In the genomic region with DNA sequence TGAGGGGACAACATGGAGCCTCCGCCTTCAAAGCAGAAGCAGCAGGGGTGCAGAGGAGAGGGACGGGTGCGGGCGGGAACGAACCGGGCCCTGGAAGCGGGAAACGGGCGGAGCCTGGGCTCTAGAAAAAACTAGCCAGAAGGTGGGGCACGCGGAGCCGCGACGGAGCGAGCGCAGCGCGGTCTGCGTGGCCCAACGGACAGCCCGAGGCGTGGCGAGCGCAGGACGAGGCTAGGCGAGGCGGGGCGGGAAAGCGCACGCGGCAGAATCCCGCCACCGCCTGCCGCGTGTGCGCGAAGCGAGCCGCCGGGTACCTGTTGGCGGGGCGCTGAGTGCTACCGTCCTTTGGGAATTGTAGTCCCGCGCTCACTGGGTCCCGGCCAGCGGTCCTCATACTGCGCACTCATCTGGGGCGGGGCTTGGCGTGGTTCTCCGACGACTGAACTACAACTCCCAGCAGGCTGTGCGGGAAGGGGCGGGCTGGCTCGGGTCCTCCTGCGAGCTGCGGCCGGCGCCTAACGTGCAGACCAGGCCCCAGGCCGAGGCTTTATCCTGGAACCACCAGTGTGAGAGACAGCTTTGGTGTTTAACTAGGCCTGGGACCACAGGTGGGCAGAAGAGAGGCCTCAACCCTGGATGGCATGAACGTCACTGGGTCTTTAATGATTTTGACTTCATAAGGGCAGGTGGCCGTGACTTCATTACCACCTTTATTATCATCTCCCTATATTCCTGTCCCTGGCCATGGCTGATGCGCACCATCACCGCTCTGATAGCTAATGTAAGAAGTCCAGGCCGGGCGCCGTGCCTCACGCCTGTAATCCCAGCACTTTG, we compare ENCODE assay signal across 8 cellular contexts. TPM values are rescaled to one million over a fixed set of nuclear protein-coding genes. Genes with fewer than 3 reads are reported as not detected.
DNase-seq lines count a peak whose midpoint lies in the region; ATAC-seq and TF ChIP-seq lines count a peak whose summit lies in the region.

A gene with protein sequence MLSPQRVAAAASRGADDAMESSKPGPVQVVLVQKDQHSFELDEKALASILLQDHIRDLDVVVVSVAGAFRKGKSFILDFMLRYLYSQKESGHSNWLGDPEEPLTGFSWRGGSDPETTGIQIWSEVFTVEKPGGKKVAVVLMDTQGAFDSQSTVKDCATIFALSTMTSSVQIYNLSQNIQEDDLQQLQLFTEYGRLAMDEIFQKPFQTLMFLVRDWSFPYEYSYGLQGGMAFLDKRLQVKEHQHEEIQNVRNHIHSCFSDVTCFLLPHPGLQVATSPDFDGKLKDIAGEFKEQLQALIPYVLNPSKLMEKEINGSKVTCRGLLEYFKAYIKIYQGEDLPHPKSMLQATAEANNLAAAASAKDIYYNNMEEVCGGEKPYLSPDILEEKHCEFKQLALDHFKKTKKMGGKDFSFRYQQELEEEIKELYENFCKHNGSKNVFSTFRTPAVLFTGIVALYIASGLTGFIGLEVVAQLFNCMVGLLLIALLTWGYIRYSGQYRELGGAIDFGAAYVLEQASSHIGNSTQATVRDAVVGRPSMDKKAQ (minus strand): TSS at position 55 of the 834 bp plus-strand sequence. CDS start 41 bp downstream, at position 14.

- H3K4me3 Mint-ChIP-seq in CD14-positive monocyte: peak within 1 kb of the TSS; percentile 83 to 91
- H3K4me3 Mint-ChIP-seq in activated CD4-positive, alpha-beta memory T cell treated with anti-CD3 and anti-CD28 coated beads, Interleukin-2, amount 10 ng/mL, durations not matched to agents 7 days and 5 days: peak within 1 kb of the TSS; percentile 80

- peak; percentile 85 for ATAC-seq in GM19397 (IDR thresholded peaks at IDR 0.05; ENCODE audit: unreplicated experiment)
- ATAC-seq in HG03565 (IDR thresholded peaks at IDR 0.05; ENCODE audit: unreplicated experiment): peak; percentile 83
- peak; percentile 92 to 97 (median 94) for ATAC-seq in right lobe of liver

- peak within 1 kb of the TSS; percentile 80 to 93 (median 90) for H3K27ac Mint-ChIP-seq in CD14-positive monocyte
- peak within 1 kb of the TSS; percentile 75 for H3K27ac Mint-ChIP-seq in activated CD4-positive, alpha-beta memory T cell treated with anti-CD3 and anti-CD28 coated beads, Interleukin-2, amount 10 ng/mL, durations not matched to agents 7 days and 5 days

- H3K4me3 ChIP-seq in dorsolateral prefrontal cortex: peak within 1 kb of the TSS; percentile 66 to 99 (median 92)
- H3K4me3 ChIP-seq in right lobe of liver: peak within 1 kb of the TSS; percentile 72 to 90 (median 81)

- peaks cover 1 to 4% of the 10 kb centered on the region in 2 donors for H3K36me3 Mint-ChIP-seq in CD14-positive monocyte
- H3K36me3 Mint-ChIP-seq in activated CD4-positive, alpha-beta memory T cell treated with anti-CD3 and anti-CD28 coated beads, Interleukin-2, amount 10 ng/mL, durations not matched to agents 7 days and 5 days (ENCODE audit: low read depth): peaks cover 11% of the 10 kb centered on the region

- H3K27ac ChIP-seq in dorsolateral prefrontal cortex: peak within 1 kb of the TSS; percentile 18 to 99 (median 97)
- peak within 1 kb of the TSS; percentile 93 to 98 (median 96) for H3K27ac ChIP-seq in right lobe of liver

- peak; percentile 76 for TF ChIP-seq POLR2A in right lobe of liver (IDR thresholded peaks at IDR 0.05)

- POLR2A ChIA-PET in activated CD4-positive, alpha-beta memory T cell treated with anti-CD3 and anti-CD28 coated beads, Interleukin-2, amount 10 ng/mL, durations not matched to agents 7 days and 5 days (lab: Charles Lee): interaction anchor here (0.8 to 3.5 kb wide), 10 partner anchors 9 to 167 kb away, joined by 3 to 54 read pairs (median 3); a partner anchor contains a TSS

- H3K27me3 Mint-ChIP-seq in CD14-positive monocyte (ENCODE audit: low read depth in 3 of 3): no peaks in the 10 kb centered on the region
- no peaks in the 10 kb centered on the region for H3K27me3 Mint-ChIP-seq in activated CD4-positive, alpha-beta memory T cell treated with anti-CD3 and anti-CD28 coated beads, Interleukin-2, amount 10 ng/mL, durations not matched to agents 7 days and 5 days

- H3K4me1 Mint-ChIP-seq in CD14-positive monocyte: peaks cover 40% of the 10 kb centered on the region
- H3K4me1 Mint-ChIP-seq in activated CD4-positive, alpha-beta memory T cell treated with anti-CD3 and anti-CD28 coated beads, Interleukin-2, amount 10 ng/mL, durations not matched to agents 7 days and 5 days: peaks cover 39% of the 10 kb centered on the region

- 86% methylated on average over 7 of the region's 69 CpGs for WGBS in right lobe of liver (ENCODE audit: insufficient coverage, low coverage, low lambda C conversion rate, missing lambda C conversion rate)

- CTCF ChIA-PET in activated CD4-positive, alpha-beta memory T cell treated with anti-CD3 and anti-CD28 coated beads, Interleukin-2, amount 10 ng/mL, durations not matched to agents 7 days and 5 days (lab: Charles Lee): interaction anchor here (0.7 to 6.6 kb wide), 7 partner anchors 10 to 191 kb away, joined by 3 to 45 read pairs (median 3); a partner anchor contains a TSS

- DNase-seq in CD14-positive monocyte (ENCODE audit: low spot score) (peak; percentile 90), NCI-H748 treated with DMSO at 0.1 percent for 48 hours (lab: John Stamatoyannopoulos, UW) (peak; percentile 89), dorsolateral prefrontal cortex (peak; percentile 97 to 99 (median 98)), right lobe of liver (peak; percentile 98 to 99 (median 98))
- peak; percentile 96 for DNase-seq in activated CD4-positive, alpha-beta memory T cell treated with anti-CD3 and anti-CD28 coated beads, Interleukin-2, amount 10 ng/mL, durations not matched to agents 7 days and 5 days
- peak; percentile 96 for DNase-seq in stimulated activated CD4-positive, alpha-beta T cell treated with anti-CD3 and anti-CD28 coated beads, Interleukin-4, amount 100 ng/mL, for 24 hours

- no peaks in the 10 kb centered on the region for H3K9me3 Mint-ChIP-seq in CD14-positive monocyte
- H3K9me3 Mint-ChIP-seq in activated CD4-positive, alpha-beta memory T cell treated with anti-CD3 and anti-CD28 coated beads, Interleukin-2, amount 10 ng/mL, durations not matched to agents 7 days and 5 days: no peaks in the 10 kb centered on the region

- H3K27me3 ChIP-seq in dorsolateral prefrontal cortex (no peaks in the 10 kb centered on the region), right lobe of liver (no peaks in the 10 kb centered on the region)

- intact Hi-C loops in CD14-positive monocyte (cut with micrococcal nuclease): loop anchor here in 1 of 2 donors (1.0 to 2.0 kb wide), 2 partner anchors 10 to 67 kb away; a partner anchor contains a TSS
- intact Hi-C loops in dorsolateral prefrontal cortex (cut with DNase I): loop anchor here (1.0 to 10.0 kb wide), 4 partner anchors 10 to 141 kb away; a partner anchor contains a TSS
- intact Hi-C loops in right lobe of liver (cut with DNase I): no loop called here

- H3K36me3 ChIP-seq in right lobe of liver: no peaks in the 10 kb centered on the region

- peaks cover 0 to 14% (median 9%) of the 10 kb centered on the region in 4 donors for H3K4me1 ChIP-seq in right lobe of liver

- no peak for TF ChIP-seq CTCF in CD14-positive monocyte (IDR thresholded peaks at IDR 0.05)
- TF ChIP-seq CTCF in dorsolateral prefrontal cortex (IDR thresholded peaks at IDR 0.05 in 54 of 56, conservative IDR thresholded peaks at IDR 0.05 in 2 of 56; ENCODE audit: low read depth in 1 of 56, partially characterized antibody in 56 of 56): peak in 46 of 56 donors; percentile 10 to 64 (median 42)
- TF ChIP-seq CTCF in right lobe of liver (IDR thresholded peaks at IDR 0.05): peak in 3 of 4 donors; percentile 9 to 22 (median 15)

- H3K9me3 ChIP-seq in right lobe of liver: no peaks in the 10 kb centered on the region

RNA-seq across cellular contexts. Expression of the gene that starts here (rescaled TPM):
- 10 to 100 TPM; 22.7 to 25.5 TPM for polyA plus RNA-seq in CD14-positive monocyte
- 10 to 100 TPM; 33.0 to 33.2 TPM for total RNA-seq in activated CD4-positive, alpha-beta memory T cell treated with anti-CD3 and anti-CD28 coated beads, Interleukin-2, amount 10 ng/mL, durations not matched to agents 7 days and 5 days
- total RNA-seq in dorsolateral prefrontal cortex (10 to 100 TPM; 15.2 to 40.3 (median 25.4) TPM), right lobe of liver (10 to 100 TPM; 29.9 to 37.6 (median 32.4) TPM)

Comparison
In these comparisons a context has a peak if more than half of its experiments do, and no peak if none do; other contexts are left out.
1. Peak in every context shown above with its lines: DNase-seq, ATAC-seq, H3K4me3 ChIP-seq and H3K27ac ChIP-seq.
2. intact Hi-C loops: an anchor here in dorsolateral prefrontal cortex (1.0 to 10.0 kb wide); none called in right lobe of liver.